In the genomic region with DNA sequence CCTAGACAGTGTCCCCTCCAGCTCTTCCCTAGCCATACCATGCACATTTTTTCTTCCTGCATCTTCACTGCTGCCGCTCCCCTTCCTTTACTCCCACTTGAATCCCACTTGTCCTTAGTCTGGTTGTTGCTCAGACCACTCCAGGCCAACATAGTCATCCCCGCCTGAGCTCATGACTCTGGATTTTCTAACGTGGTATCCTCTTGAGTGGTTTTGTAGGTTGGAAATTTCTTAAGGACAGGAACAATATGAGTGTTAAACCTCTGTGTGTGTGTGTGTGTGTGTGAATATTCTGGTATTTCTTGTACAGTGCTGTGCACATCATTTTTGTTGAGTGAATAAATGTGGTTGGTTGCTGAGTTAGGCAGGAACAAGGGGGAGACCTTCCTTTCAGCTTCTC, we compare ENCODE assay signal across 1 cellular context.
TF ChIP-seq lines count a peak whose summit lies in the region.

No MANE protein-coding gene starts in this region.

TF ChIP-seq in IMR-90, 13 proteins besides CTCF, POLR2A, EP300 and RAD21:
- no peak for TF ChIP-seq MXI1 (IDR thresholded peaks at IDR 0.05; ENCODE audit: borderline replicate concordance, low read depth, low read length)
- no peak for TF ChIP-seq BHLHE40 (IDR thresholded peaks at IDR 0.05; ENCODE audit: low read depth, low read length)
- TF ChIP-seq RCOR1 (IDR thresholded peaks at IDR 0.05; ENCODE audit: insufficient replicate concordance, low read length), result no peak
- no peak for TF ChIP-seq MAZ (IDR thresholded peaks at IDR 0.05; ENCODE audit: borderline replicate concordance, low read depth, low read length)
- TF ChIP-seq ELK1 (IDR thresholded peaks at IDR 0.05; ENCODE audit: borderline replicate concordance, low read depth, low read length), result no peak
- no peak for TF ChIP-seq CEBPB (IDR thresholded peaks at IDR 0.05; ENCODE audit: low read depth, low read length)
- no peak for TF ChIP-seq RFX5 (IDR thresholded peaks at IDR 0.05; ENCODE audit: low read depth, low read length)
